ENCODE assay signal across 13 cellular contexts in genomic region chrX:1389181-1389992, GRCh38. TPM values are rescaled to one million over a fixed set of nuclear protein-coding genes. Genes with fewer than 3 reads are reported as not detected.
DNase-seq lines count a peak whose midpoint lies in the region; ATAC-seq, FAIRE-seq and TF ChIP-seq lines count a peak whose summit lies in the region.
"Had no signal": no experiment of that assay in that cellular context is flagged by ENCODE, and none has a peak within 500 bp of the region (broad histone marks: within the 10 kb centered on the region; RNA-seq: fewer than 3 reads in every experiment).

No MANE protein-coding gene starts in this region.

- no peak for TF ChIP-seq EP300 in HepG2 (IDR thresholded peaks at IDR 0.05; ENCODE audit: low read depth in 2 of 2, low read length in 2 of 2)
- no peak for TF ChIP-seq EP300 in HepG2 (CRISPR knock-in tag; IDR thresholded peaks at IDR 0.05; ENCODE audit: borderline replicate concordance)

- H3K36me3 Mint-ChIP-seq in activated naive CD4-positive, alpha-beta T cell treated with anti-CD3 and anti-CD28 coated beads for 36 hours (ENCODE audit: low read depth): peaks cover 60% of the 10 kb centered on the region

- H3K27me3 ChIP-seq in HepG2 (ENCODE audit: control insufficient read depth in 1 of 2, insufficient read depth in 2 of 2, low read length in 2 of 2) (no peaks in the 10 kb centered on the region; a peak in 1 of 5 replicates), stomach smooth muscle (ENCODE audit: control insufficient read depth in 1 of 2, insufficient read depth in 2 of 2, low read length in 2 of 2) (no peaks in the 10 kb centered on the region)
- H3K27me3 ChIP-seq: SJSA1 had no signal

- CTCF ChIA-PET in activated naive CD4-positive, alpha-beta T cell treated with anti-CD3 and anti-CD28 coated beads for 36 hours (lab: Charles Lee): no interaction called here
- CTCF ChIA-PET in HepG2 (lab: Yijun Ruan, JAX; ENCODE audit: low intra/inter-chr PET ratio, low total read pairs): no interaction called here

- H3K9me3 Mint-ChIP-seq in activated naive CD4-positive, alpha-beta T cell treated with anti-CD3 and anti-CD28 coated beads for 36 hours: no peaks in the 10 kb centered on the region

- peaks cover 44% of the 10 kb centered on the region for H3K4me1 Mint-ChIP-seq in activated naive CD4-positive, alpha-beta T cell treated with anti-CD3 and anti-CD28 coated beads for 36 hours (ENCODE audit: low read depth)

- peaks cover 45% of the 10 kb centered on the region for H3K4me1 ChIP-seq in HepG2 (ENCODE audit: insufficient read depth, low read length)
- peaks cover 40% of the 10 kb centered on the region for H3K4me1 ChIP-seq in stomach smooth muscle (ENCODE audit: control insufficient read depth, insufficient read depth, low read length)

- no peak overlapping the region for H2AFZ ChIP-seq in HepG2 (ENCODE audit: low read length)

- H3K27ac ChIP-seq in HepG2 (ENCODE audit: extremely low read length, insufficient read depth, low read length): no peak overlapping the region
- no peak overlapping the region for H3K27ac ChIP-seq in stomach smooth muscle (ENCODE audit: low read length)
- H3K27ac ChIP-seq: SJSA1 had no signal

- no peak overlapping the region for H3K27ac Mint-ChIP-seq in activated naive CD4-positive, alpha-beta T cell treated with anti-CD3 and anti-CD28 coated beads for 36 hours

- H3K9ac ChIP-seq in HepG2 (ENCODE audit: insufficient read depth, low read depth, low read length) (no peak overlapping the region), stomach smooth muscle (ENCODE audit: low read length in 2 of 2) (no peak overlapping the region)

- ATAC-seq in HepG2: no peak

- H3K9me3 ChIP-seq in HepG2 (ENCODE audit: low read length) (no peaks in the 10 kb centered on the region), stomach smooth muscle (ENCODE audit: control insufficient read depth in 2 of 2, low read length in 2 of 2) (no peaks in the 10 kb centered on the region)
- H3K9me3 ChIP-seq: HAP-1, SJSA1 had no signal

- BruUV-seq in HepG2 (replicated peaks; lab: Mats Ljungman, UMichigan): no TSS peak

- no peak for TF ChIP-seq CTCF in HepG2 (CRISPR knock-in tag; IDR thresholded peaks at IDR 0.05)

- no peaks in the 10 kb centered on the region for H3K27me3 Mint-ChIP-seq in activated naive CD4-positive, alpha-beta T cell treated with anti-CD3 and anti-CD28 coated beads for 36 hours (ENCODE audit: low read depth)

- FAIRE-seq in HepG2 (lab: Jason Lieb, UNC): no peak
- FAIRE-seq: endometrium had no signal

- WGBS in HepG2 (ENCODE audit: low lambda C conversion rate): 98% methylated on average over 20 of the region's 51 CpGs

- H4K20me1 ChIP-seq in HepG2 (ENCODE audit: insufficient read depth, low read length): peaks cover 65% of the 10 kb centered on the region

- no peak for TF ChIP-seq RAD21 in HepG2 (CRISPR knock-in tag; IDR thresholded peaks at IDR 0.05)

- intact Hi-C loops in activated naive CD4-positive, alpha-beta T cell treated with anti-CD3 and anti-CD28 coated beads for 36 hours (cut with micrococcal nuclease): no loop called here
- intact Hi-C loops in HepG2 (cut with micrococcal nuclease; ENCODE audit: unreplicated experiment): no loop called here

- H3K4me3 ChIP-seq in HepG2 (replicated peaks in 1 of 3; ENCODE audit: insufficient read depth in 1 of 3, low read depth in 2 of 3, low read length in 3 of 3): no peak overlapping the region; a peak in 1 of 6 replicates
- H3K4me3 ChIP-seq in stomach smooth muscle (ENCODE audit: low read length in 2 of 2): peak overlapping the region; percentile 15 to 25
- H3K4me3 ChIP-seq: SJSA1 had no signal

- H3K79me2 ChIP-seq in HepG2 (ENCODE audit: insufficient read depth, low read length): peaks cover 46% of the 10 kb centered on the region

- DNase-seq in activated naive CD4-positive, alpha-beta T cell treated with anti-CD3 and anti-CD28 coated beads for 36 hours: no peak
- no peak for DNase-seq in activated naive CD4-positive, alpha-beta T cell (lab: John Stamatoyannopoulos, UW)
- DNase-seq in activated T-cell treated with anti-CD3 and anti-CD28 coated beads, Interleukin-2, amount 50 U/mL, for 48 hours: peak; percentile 20 to 21
- DNase-seq in HepG2 (ENCODE audit: low spot score) (no peak), kidney glomerular epithelial cell (lab: John Stamatoyannopoulos, UW) (no peak), DMS53 (lab: John Stamatoyannopoulos, UW) (no peak), DMS 273 treated with DMSO at 0.1 percent for 48 hours (lab: John Stamatoyannopoulos, UW) (no peak)
- DNase-seq: islet precursor cell, NCI-H1694 treated with DMSO at 0.1 percent for 48 hours had no signal

- no peak overlapping the region; the same call in 1 of the 2 replicates for H3K4me2 ChIP-seq in HepG2 (ENCODE audit: low read depth, low read length)

- no peak for TF ChIP-seq POLR2A in HepG2 (IDR thresholded peaks at IDR 0.05; ENCODE audit: insufficient read depth in 1 of 2, low read depth in 2 of 2, low read length in 2 of 2)

- peaks cover 33 to 64% of the 10 kb centered on the region in 2 experiments for H3K36me3 ChIP-seq in HepG2 (replicated peaks in 1 of 2; ENCODE audit: control insufficient read depth in 1 of 2, insufficient read depth in 2 of 2, low read length in 2 of 2)
- H3K36me3 ChIP-seq in stomach smooth muscle (ENCODE audit: control insufficient read depth in 2 of 2, insufficient read depth in 2 of 2, low read length in 2 of 2): peaks cover 55 to 63% of the 10 kb centered on the region in 2 donors

- POLR2A ChIA-PET in HepG2 (lab: Yijun Ruan, JAX): no interaction called here

- H3K4me3 Mint-ChIP-seq in activated naive CD4-positive, alpha-beta T cell treated with anti-CD3 and anti-CD28 coated beads for 36 hours: peak overlapping the region; percentile 52

- in situ Hi-C loops in HepG2 (cut with HindIII; ENCODE audit: extremely low pct_ligation_motif_present, low pct_unique_long_range_greater_than_20kb): no loop called here

TF ChIP-seq in HepG2, 621 proteins besides CTCF, POLR2A, EP300 and RAD21 (continues in another document):
- peak; percentile 18; the same call in 1 of the 2 replicates for TF ChIP-seq RXRA (CRISPR knock-in tag; IDR thresholded peaks at IDR 0.05)
- no peak for TF ChIP-seq ERF (CRISPR knock-in tag; IDR thresholded peaks at IDR 0.05)
- no peak for TF ChIP-seq ZNF557 (CRISPR knock-in tag; IDR thresholded peaks at IDR 0.05)

RNA-seq across cellular contexts. Expression of gene SLC25A6, which starts 2.5 kb away (rescaled TPM):
- 100 to 1,000 TPM; 457 to 463 TPM for total RNA-seq in activated naive CD4-positive, alpha-beta T cell treated with anti-CD3 and anti-CD28 coated beads for 36 hours
- 138 and 149 TPM in 2 replicates for total RNA-seq in HepG2 (2016; rRNA removed; fragmentation: Illumina TruSeq; extraction: Trizol)
- total RNA-seq in HepG2 (2016; cell fraction: cytosol; rRNA removed; fragmentation: Illumina TruSeq; extraction: Trizol; ENCODE audit: low read depth): 172 and 192 TPM in 2 replicates
- total RNA-seq in HepG2 (2016; cell fraction: insoluble cytoplasmic fraction; rRNA removed; fragmentation: Illumina TruSeq; extraction: Trizol): 133 and 147 TPM in 2 replicates
- 398 and 417 TPM in 2 replicates for total RNA-seq in HepG2 (2016; cell fraction: membrane; rRNA removed; fragmentation: Illumina TruSeq; extraction: Trizol)
- 70.1 and 77.0 TPM in 2 replicates for total RNA-seq in HepG2 (2016; cell fraction: nucleus; rRNA removed; fragmentation: Illumina TruSeq; extraction: Trizol)
- polyA plus RNA-seq in HepG2 (2011; rRNA removed): 581 and 646 TPM in 2 replicates
- 843 and 1,123 TPM in 2 replicates for polyA plus RNA-seq in HepG2 (2011; cell fraction: cytosol; rRNA removed)
- 370 and 374 TPM in 2 replicates for polyA plus RNA-seq in HepG2 (2011; cell fraction: nucleus; rRNA removed)
- 420 and 577 TPM in 2 replicates for polyA plus RNA-seq in HepG2 (2012)
- polyA plus RNA-seq in HepG2 (2016; cell fraction: cytosol; fragmentation: Illumina TruSeq; extraction: Trizol; ENCODE audit: low read depth): 585 and 646 TPM in 2 replicates
- polyA plus RNA-seq in HepG2 (2016; cell fraction: insoluble cytoplasmic fraction; fragmentation: Illumina TruSeq; extraction: Trizol; ENCODE audit: low read depth): 347 and 418 TPM in 2 replicates
- 997 and 1,138 TPM in 2 replicates for polyA plus RNA-seq in HepG2 (2016; cell fraction: membrane; fragmentation: Illumina TruSeq; extraction: Trizol; ENCODE audit: low read depth)
- 257 and 286 TPM in 2 replicates for polyA plus RNA-seq in HepG2 (2016; cell fraction: nucleus; fragmentation: Illumina TruSeq; extraction: Trizol; ENCODE audit: insufficient read depth, low read depth)
- 353 and 783 TPM in 2 replicates for polyA minus RNA-seq in HepG2 (2011; rRNA and poly(A)+ RNA removed; ENCODE audit: low replicate concordance)
- 413 and 414 TPM in 2 replicates for polyA minus RNA-seq in HepG2 (2011; cell fraction: cytosol; rRNA and poly(A)+ RNA removed)
- 151 and 162 TPM in 2 replicates for polyA minus RNA-seq in HepG2 (2011; cell fraction: nucleus; rRNA and poly(A)+ RNA removed)

RNA-seq across cellular contexts. Expression of gene IL3RA, which starts 52.8 kb away (rescaled TPM):
- not detected for total RNA-seq in activated naive CD4-positive, alpha-beta T cell treated with anti-CD3 and anti-CD28 coated beads for 36 hours
- total RNA-seq in HepG2 (2016; rRNA removed; fragmentation: Illumina TruSeq; extraction: Trizol): not detected in 2 replicates
- not detected in 2 replicates for total RNA-seq in HepG2 (2016; cell fraction: cytosol; rRNA removed; fragmentation: Illumina TruSeq; extraction: Trizol; ENCODE audit: low read depth)
- total RNA-seq in HepG2 (2016; cell fraction: insoluble cytoplasmic fraction; rRNA removed; fragmentation: Illumina TruSeq; extraction: Trizol): not detected in 2 replicates
- not detected in 2 replicates for total RNA-seq in HepG2 (2016; cell fraction: membrane; rRNA removed; fragmentation: Illumina TruSeq; extraction: Trizol)
- not detected in 2 replicates for total RNA-seq in HepG2 (2016; cell fraction: nucleus; rRNA removed; fragmentation: Illumina TruSeq; extraction: Trizol)
- polyA plus RNA-seq in HepG2 (2011; rRNA removed): not detected in 2 replicates
- not detected in 2 replicates for polyA plus RNA-seq in HepG2 (2011; cell fraction: cytosol; rRNA removed)
- not detected in 2 replicates for polyA plus RNA-seq in HepG2 (2011; cell fraction: nucleus; rRNA removed)
- 0.11 and 0.40 TPM in 2 replicates for polyA plus RNA-seq in HepG2 (2012)
- polyA plus RNA-seq in HepG2 (2016; cell fraction: cytosol; fragmentation: Illumina TruSeq; extraction: Trizol; ENCODE audit: low read depth): not detected in 2 replicates
- polyA plus RNA-seq in HepG2 (2016; cell fraction: insoluble cytoplasmic fraction; fragmentation: Illumina TruSeq; extraction: Trizol; ENCODE audit: low read depth): not detected in 2 replicates
- polyA plus RNA-seq in HepG2 (2016; cell fraction: membrane; fragmentation: Illumina TruSeq; extraction: Trizol; ENCODE audit: low read depth): not detected in 2 replicates
- polyA plus RNA-seq in HepG2 (2016; cell fraction: nucleus; fragmentation: Illumina TruSeq; extraction: Trizol; ENCODE audit: insufficient read depth, low read depth): not detected in 2 replicates
- 0.52 TPM in 1 of 2 replicates, not detected in the other for polyA minus RNA-seq in HepG2 (2011; rRNA and poly(A)+ RNA removed; ENCODE audit: low replicate concordance)
- not detected in 2 replicates for polyA minus RNA-seq in HepG2 (2011; cell fraction: cytosol; rRNA and poly(A)+ RNA removed)
- polyA minus RNA-seq in HepG2 (2011; cell fraction: nucleus; rRNA and poly(A)+ RNA removed): not detected in 2 replicates
- total RNA-seq: SJSA1 had no signal

Comparison
In these comparisons a context has a peak if more than half of its experiments do, and no peak if none do; other contexts are left out.
1. DNase-seq: peak in activated T-cell treated with anti-CD3 and anti-CD28 coated beads, Interleukin-2, amount 50 U/mL, for 48 hours (2 of 2); none in activated naive CD4-positive, alpha-beta T cell treated with anti-CD3 and anti-CD28 coated beads for 36 hours (single experiment), activated naive CD4-positive, alpha-beta T cell (0 of 4), HepG2 (single experiment), kidney glomerular epithelial cell (single experiment), DMS53 (single experiment) and DMS 273 treated with DMSO at 0.1 percent for 48 hours (single experiment).
2. H3K4me3 ChIP-seq: peak in stomach smooth muscle (2 of 2); none in HepG2 (0 of 3).